2 cellular contexts compared by ENCODE assay signal in the genomic region with DNA sequence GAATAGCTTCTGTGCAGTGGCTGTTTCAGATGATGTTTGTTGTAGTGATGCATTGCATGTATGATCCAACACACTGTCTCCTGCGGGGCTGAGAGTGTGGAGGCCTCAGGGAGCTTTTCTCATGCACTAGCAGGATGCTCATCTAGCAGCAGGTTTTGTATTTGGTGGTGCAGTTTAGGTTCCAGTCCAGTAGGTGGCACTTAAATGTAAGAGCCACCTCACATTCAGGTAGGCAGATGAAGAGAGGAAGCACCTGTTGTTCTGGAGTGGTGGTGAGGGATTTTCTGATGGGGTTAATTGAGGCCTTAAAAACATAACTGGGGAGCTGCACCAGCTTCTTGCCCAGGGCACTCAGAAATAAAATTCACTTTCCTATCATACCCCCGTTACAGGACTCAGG.
TF ChIP-seq lines count a peak whose summit lies in the region.

No MANE protein-coding gene starts in this region.

TF ChIP-seq in liver, 16 proteins besides CTCF, POLR2A, EP300 and RAD21 (continued from another document):
- TF ChIP-seq, protein P1, sequence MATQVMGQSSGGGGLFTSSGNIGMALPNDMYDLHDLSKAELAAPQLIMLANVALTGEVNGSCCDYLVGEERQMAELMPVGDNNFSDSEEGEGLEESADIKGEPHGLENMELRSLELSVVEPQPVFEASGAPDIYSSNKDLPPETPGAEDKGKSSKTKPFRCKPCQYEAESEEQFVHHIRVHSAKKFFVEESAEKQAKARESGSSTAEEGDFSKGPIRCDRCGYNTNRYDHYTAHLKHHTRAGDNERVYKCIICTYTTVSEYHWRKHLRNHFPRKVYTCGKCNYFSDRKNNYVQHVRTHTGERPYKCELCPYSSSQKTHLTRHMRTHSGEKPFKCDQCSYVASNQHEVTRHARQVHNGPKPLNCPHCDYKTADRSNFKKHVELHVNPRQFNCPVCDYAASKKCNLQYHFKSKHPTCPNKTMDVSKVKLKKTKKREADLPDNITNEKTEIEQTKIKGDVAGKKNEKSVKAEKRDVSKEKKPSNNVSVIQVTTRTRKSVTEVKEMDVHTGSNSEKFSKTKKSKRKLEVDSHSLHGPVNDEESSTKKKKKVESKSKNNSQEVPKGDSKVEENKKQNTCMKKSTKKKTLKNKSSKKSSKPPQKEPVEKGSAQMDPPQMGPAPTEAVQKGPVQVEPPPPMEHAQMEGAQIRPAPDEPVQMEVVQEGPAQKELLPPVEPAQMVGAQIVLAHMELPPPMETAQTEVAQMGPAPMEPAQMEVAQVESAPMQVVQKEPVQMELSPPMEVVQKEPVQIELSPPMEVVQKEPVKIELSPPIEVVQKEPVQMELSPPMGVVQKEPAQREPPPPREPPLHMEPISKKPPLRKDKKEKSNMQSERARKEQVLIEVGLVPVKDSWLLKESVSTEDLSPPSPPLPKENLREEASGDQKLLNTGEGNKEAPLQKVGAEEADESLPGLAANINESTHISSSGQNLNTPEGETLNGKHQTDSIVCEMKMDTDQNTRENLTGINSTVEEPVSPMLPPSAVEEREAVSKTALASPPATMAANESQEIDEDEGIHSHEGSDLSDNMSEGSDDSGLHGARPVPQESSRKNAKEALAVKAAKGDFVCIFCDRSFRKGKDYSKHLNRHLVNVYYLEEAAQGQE (IDR thresholded peaks at IDR 0.05): no peak
- TF ChIP-seq, protein P2, sequence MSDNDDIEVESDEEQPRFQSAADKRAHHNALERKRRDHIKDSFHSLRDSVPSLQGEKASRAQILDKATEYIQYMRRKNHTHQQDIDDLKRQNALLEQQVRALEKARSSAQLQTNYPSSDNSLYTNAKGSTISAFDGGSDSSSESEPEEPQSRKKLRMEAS (IDR thresholded peaks at IDR 0.05): no peak
- TF ChIP-seq, protein P3, sequence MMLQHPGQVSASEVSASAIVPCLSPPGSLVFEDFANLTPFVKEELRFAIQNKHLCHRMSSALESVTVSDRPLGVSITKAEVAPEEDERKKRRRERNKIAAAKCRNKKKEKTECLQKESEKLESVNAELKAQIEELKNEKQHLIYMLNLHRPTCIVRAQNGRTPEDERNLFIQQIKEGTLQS (IDR thresholded peaks at IDR 0.05): no peak
- no peak for TF ChIP-seq HNF4A (conservative IDR thresholded peaks at IDR 0.05)
- no peak for TF ChIP-seq GABPA (IDR thresholded peaks at IDR 0.05 in 1 of 2, conservative IDR thresholded peaks at IDR 0.05 in 1 of 2)
- TF ChIP-seq FOXA1 (IDR thresholded peaks at IDR 0.05): no peak
- TF ChIP-seq TAF1 (conservative IDR thresholded peaks at IDR 0.05): no peak
- TF ChIP-seq YY1 (IDR thresholded peaks at IDR 0.05): no peak
- no peak for TF ChIP-seq SP1 (IDR thresholded peaks at IDR 0.05)
- no peak for TF ChIP-seq FOXA2 (IDR thresholded peaks at IDR 0.05)
- no peak for TF ChIP-seq HNF4G (IDR thresholded peaks at IDR 0.05)
- no peak for TF ChIP-seq NR2F2 (IDR thresholded peaks at IDR 0.05)
TF ChIP-seq in liver: peak in this region for 0.

TF ChIP-seq in HepG2, 621 proteins besides CTCF, POLR2A, EP300 and RAD21 (continued from another document):
- TF ChIP-seq, protein P4, sequence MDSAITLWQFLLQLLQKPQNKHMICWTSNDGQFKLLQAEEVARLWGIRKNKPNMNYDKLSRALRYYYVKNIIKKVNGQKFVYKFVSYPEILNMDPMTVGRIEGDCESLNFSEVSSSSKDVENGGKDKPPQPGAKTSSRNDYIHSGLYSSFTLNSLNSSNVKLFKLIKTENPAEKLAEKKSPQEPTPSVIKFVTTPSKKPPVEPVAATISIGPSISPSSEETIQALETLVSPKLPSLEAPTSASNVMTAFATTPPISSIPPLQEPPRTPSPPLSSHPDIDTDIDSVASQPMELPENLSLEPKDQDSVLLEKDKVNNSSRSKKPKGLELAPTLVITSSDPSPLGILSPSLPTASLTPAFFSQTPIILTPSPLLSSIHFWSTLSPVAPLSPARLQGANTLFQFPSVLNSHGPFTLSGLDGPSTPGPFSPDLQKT (CRISPR knock-in tag; IDR thresholded peaks at IDR 0.05; ENCODE audit: borderline replicate concordance): no peak
- TF ChIP-seq FOXM1 (CRISPR knock-in tag; IDR thresholded peaks at IDR 0.05) (no peak), HOXD1 (CRISPR knock-in tag; IDR thresholded peaks at IDR 0.05) (no peak), ZMYM2 (CRISPR knock-in tag; IDR thresholded peaks at IDR 0.05) (no peak)
